In the genomic region with DNA sequence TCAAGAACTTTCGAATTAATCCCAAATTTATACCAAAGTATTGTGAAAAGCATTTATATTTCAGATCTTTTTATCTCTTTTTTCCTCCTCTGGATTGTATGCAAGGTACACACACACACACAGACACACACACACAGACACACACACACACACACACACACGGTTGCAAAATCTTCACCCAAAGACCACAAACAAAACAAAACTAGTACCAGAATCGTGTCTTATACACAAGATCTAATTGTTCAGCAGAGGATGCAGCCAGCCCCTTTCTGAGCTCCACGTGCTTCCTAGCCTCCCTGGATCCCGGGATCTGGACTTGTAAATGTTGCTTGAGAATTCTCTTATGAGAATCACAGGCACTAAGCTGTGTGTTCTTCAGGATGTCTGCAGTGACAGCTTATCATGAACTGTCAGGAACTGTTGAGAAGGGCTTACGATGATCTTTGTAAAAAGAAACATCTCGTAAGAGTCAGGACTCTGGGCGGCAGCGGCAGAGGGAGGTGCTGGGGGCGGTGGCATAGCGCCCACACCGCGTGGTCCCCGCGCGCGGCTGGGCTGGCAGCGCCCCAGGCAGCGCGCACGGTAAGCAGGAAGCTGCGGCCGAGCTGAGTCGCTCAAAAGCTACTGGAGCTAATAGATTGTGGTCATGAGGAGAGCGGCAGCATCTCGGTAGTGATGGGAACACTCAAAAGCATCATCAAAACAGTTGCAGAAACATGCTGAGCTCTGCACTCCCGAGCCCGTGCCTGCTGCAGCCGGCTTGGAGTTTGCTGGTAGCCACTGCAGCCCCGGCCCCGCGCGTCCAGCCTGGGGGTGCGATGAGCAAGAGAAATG, we compare ENCODE assay signal across 8 cellular contexts.
A peak's percentile ranks its signal among the peaks of the same experiment; 100 is the strongest.
DNase-seq lines count a peak whose midpoint lies in the region; ATAC-seq and TF ChIP-seq lines count a peak whose summit lies in the region.

No MANE protein-coding gene starts in this region.

- peak overlapping the region; percentile 83 for H3K4me3 ChIP-seq in CD8-positive, alpha-beta memory T cell (ENCODE audit: low read length)
- peak overlapping the region; percentile 52 for H3K4me3 ChIP-seq in HUES64 (ENCODE audit: low read length)
- H3K4me3 ChIP-seq in lung = no peak overlapping the region

- no peaks in the 10 kb centered on the region for H3K9me3 ChIP-seq in CD8-positive, alpha-beta memory T cell (ENCODE audit: low read length)
- H3K9me3 ChIP-seq in HUES64 (ENCODE audit: insufficient read depth, low read depth, low read length) (no peaks in the 10 kb centered on the region), lung (ENCODE audit: control insufficient read depth in 2 of 2, insufficient read depth in 1 of 2, low read length in 1 of 2) (peaks cover 0 to 2% of the 10 kb centered on the region in 2 donors)

- CTCF ChIA-PET in CD8-positive, alpha-beta memory T cell (lab: Charles Lee) = interaction anchor here (0.9 to 2.1 kb wide), 20 partner anchors 9 to 279 kb away, joined by 3 to 14 read pairs (median 4); no protein-coding TSS in a partner anchor

- no peak for TF ChIP-seq CTCF in chondrocyte (IDR thresholded peaks at IDR 0.05)
- TF ChIP-seq CTCF in lung (IDR thresholded peaks at IDR 0.05; ENCODE audit: control extremely low read depth, extremely low read depth) = no peak

- H3K27ac ChIP-seq in CD8-positive, alpha-beta memory T cell (ENCODE audit: low read depth, low read length) = peak overlapping the region; percentile 94
- no peak overlapping the region for H3K27ac ChIP-seq in HUES64 (ENCODE audit: low read depth, low read length)
- H3K27ac ChIP-seq in lung (ENCODE audit: low read depth in 1 of 2, low read length in 1 of 2) = no peak overlapping the region

- no peaks in the 10 kb centered on the region for H3K36me3 ChIP-seq in CD8-positive, alpha-beta memory T cell (ENCODE audit: insufficient read depth, low read length)
- H3K36me3 ChIP-seq in HUES64 (ENCODE audit: insufficient read depth, low read length) (no peaks in the 10 kb centered on the region), lung (ENCODE audit: control insufficient read depth in 2 of 2, insufficient read depth in 2 of 2, low read length in 2 of 2) (no peaks in the 10 kb centered on the region)

- peak; percentile 89 for ATAC-seq in GM21360 (IDR thresholded peaks at IDR 0.05; ENCODE audit: unreplicated experiment)
- ATAC-seq in lung (ENCODE audit: insufficient read depth, low FRiP score) = peak; percentile 75

- peak overlapping the region; percentile 93 to 100 (median 98) for H3K27ac Mint-ChIP-seq in CD8-positive, alpha-beta memory T cell
- no peak overlapping the region for H3K27ac Mint-ChIP-seq in chondrocyte (ENCODE audit: unreplicated experiment)

- peaks cover 0 to 2% (median 0%) of the 10 kb centered on the region in 5 donors for H3K9me3 Mint-ChIP-seq in CD8-positive, alpha-beta memory T cell
- H3K9me3 Mint-ChIP-seq in chondrocyte (ENCODE audit: low read depth) = no peaks in the 10 kb centered on the region

- H3K27me3 Mint-ChIP-seq in CD8-positive, alpha-beta memory T cell = peaks cover 0 to 3% of the 10 kb centered on the region in 2 donors
- H3K27me3 Mint-ChIP-seq in chondrocyte (ENCODE audit: low read depth) = peaks cover 29% of the 10 kb centered on the region

- H3K4me3 Mint-ChIP-seq in CD8-positive, alpha-beta memory T cell = peak overlapping the region; percentile 82 to 94 (median 88)
- peak overlapping the region; percentile 42 for H3K4me3 Mint-ChIP-seq in chondrocyte (ENCODE audit: unreplicated experiment)

- peaks cover 41 to 63% (median 55%) of the 10 kb centered on the region in 3 donors for H3K4me1 Mint-ChIP-seq in CD8-positive, alpha-beta memory T cell
- peaks cover 12% of the 10 kb centered on the region for H3K4me1 Mint-ChIP-seq in chondrocyte (ENCODE audit: low read depth)

- no peaks in the 10 kb centered on the region for H3K27me3 ChIP-seq in CD8-positive, alpha-beta memory T cell (ENCODE audit: insufficient read depth, low read length, poor library complexity, severe bottlenecking)
- H3K27me3 ChIP-seq in HUES64 (ENCODE audit: insufficient read depth, low read length) (peaks cover 23% of the 10 kb centered on the region), lung (ENCODE audit: control insufficient read depth, insufficient read depth) (peaks cover 5% of the 10 kb centered on the region)

- DNase-seq in CD8-positive, alpha-beta memory T cell = peak; percentile 82 to 96 (median 95)
- peak; percentile 88 for DNase-seq in activated CD4-positive, alpha-beta T cell treated with anti-CD3 and anti-CD28 coated beads for 48 hours
- DNase-seq in chondrocyte (ENCODE audit: low spot score) (no peak), lung (ENCODE audit: low spot score) (no peak), NCI-H345 (lab: John Stamatoyannopoulos, UW) (no peak)
- peak; percentile 76 for DNase-seq in stimulated activated CD8-positive, alpha-beta memory T cell treated with anti-CD3 and anti-CD28 coated beads, Interleukin-12 subunit alpha, Interleukin-12 subunit beta, amount 100 ng/mL, for 4 hours (ENCODE audit: low read depth)

- WGBS in HUES64 = 8% methylated on average over 33 of the region's 34 CpGs
- 3% methylated on average over 34 of the region's 34 CpGs for WGBS in lung, 2 donors

- no peak overlapping the region for H3K9ac ChIP-seq in HUES64 (ENCODE audit: low read depth, low read length)

- H3K4me1 ChIP-seq in CD8-positive, alpha-beta memory T cell (ENCODE audit: insufficient read depth, low read length) = peaks cover 18% of the 10 kb centered on the region
- H3K4me1 ChIP-seq in HUES64 (ENCODE audit: insufficient read depth, low read length) (peaks cover 6% of the 10 kb centered on the region), lung (ENCODE audit: control insufficient read depth in 2 of 2, insufficient read depth in 2 of 2, low read length in 2 of 2) (peaks cover 0 to 3% of the 10 kb centered on the region in 2 donors)

- peaks cover 0 to 2% (median 0%) of the 10 kb centered on the region in 3 donors for H3K36me3 Mint-ChIP-seq in CD8-positive, alpha-beta memory T cell
- H3K36me3 Mint-ChIP-seq in chondrocyte (ENCODE audit: low read depth) = no peaks in the 10 kb centered on the region

- POLR2A ChIA-PET in CD8-positive, alpha-beta memory T cell (lab: Charles Lee) = interaction anchor here (0.5 to 2.1 kb wide), 13 partner anchors 13 to 522 kb away, joined by 3 to 25 read pairs (median 4); a partner anchor contains a TSS

Comparison
In these comparisons a context has a peak if more than half of its experiments do, and no peak if none do; other contexts are left out.
1. DNase-seq: peak in CD8-positive, alpha-beta memory T cell (5 of 5), activated CD4-positive, alpha-beta T cell treated with anti-CD3 and anti-CD28 coated beads for 48 hours (single experiment) and stimulated activated CD8-positive, alpha-beta memory T cell treated with anti-CD3 and anti-CD28 coated beads, Interleukin-12 subunit alpha, Interleukin-12 subunit beta, amount 100 ng/mL, for 4 hours (single experiment); none in chondrocyte (single experiment), lung (single experiment) and NCI-H345 (single experiment).